ENCODE assay signal across 8 cellular contexts in genomic region chr20:5835234-5835845, GRCh38.
DNase-seq lines count a peak whose midpoint lies in the region; ATAC-seq and TF ChIP-seq lines count a peak whose summit lies in the region.

No MANE protein-coding gene starts in this region.

- peaks cover 13% of the 10 kb centered on the region for H3K36me3 Mint-ChIP-seq in effector memory CD8-positive, alpha-beta T cell (ENCODE audit: insufficient read depth)

- H3K27ac Mint-ChIP-seq in effector memory CD8-positive, alpha-beta T cell: peak overlapping the region; percentile 89 to 93

- 73 to 80% (median 73%) methylated on average over 3 of the region's 3 CpGs for WGBS in psoas muscle, 3 donors

- no peak overlapping the region for H3K27ac ChIP-seq in psoas muscle

- no peak for TF ChIP-seq CTCF in psoas muscle (IDR thresholded peaks at IDR 0.05)

- no peaks in the 10 kb centered on the region for H3K27me3 ChIP-seq in psoas muscle (ENCODE audit: insufficient read depth in 3 of 3, low read length in 2 of 3)

- no peaks in the 10 kb centered on the region for H3K4me1 ChIP-seq in psoas muscle

- peaks cover 21 to 29% of the 10 kb centered on the region in 2 donors for H3K4me1 Mint-ChIP-seq in effector memory CD8-positive, alpha-beta T cell (ENCODE audit: low read depth in 2 of 2)

- peak overlapping the region; percentile 28 to 48 for H3K4me3 Mint-ChIP-seq in effector memory CD8-positive, alpha-beta T cell

- H3K36me3 ChIP-seq in psoas muscle (ENCODE audit: insufficient read depth in 1 of 2, low read depth in 1 of 2): no peaks in the 10 kb centered on the region

- peak; percentile 78 for DNase-seq in HCEC 1CT
- peak; percentile 34 for DNase-seq in RKO (ENCODE audit: low spot score)
- peak in 1 of 3 experiments; percentile 7 for DNase-seq in effector memory CD8-positive, alpha-beta T cell
- DNase-seq in psoas muscle: peak in 1 of 2 donors; percentile 55
- no peak for DNase-seq in NCI-H526 treated with DMSO at 0.1 percent for 48 hours (lab: John Stamatoyannopoulos, UW)
- no peak for DNase-seq in mesenteric fat pad (ENCODE audit: low spot score)
- no peak for DNase-seq in dedifferentiated amniotic fluid mesenchymal stem cell (ENCODE audit: extremely low spot score)

- peak; percentile 47 for ATAC-seq in effector memory CD8-positive, alpha-beta T cell (replicated peaks)
- peak; percentile 56 to 77 (median 63) for ATAC-seq in psoas muscle
- ATAC-seq in HG03521 (IDR thresholded peaks at IDR 0.05; ENCODE audit: unreplicated experiment): no peak

- intact Hi-C loops in psoas muscle (cut with DNase I): no loop called here

- no peak overlapping the region for H3K4me3 ChIP-seq in psoas muscle

- H3K27me3 Mint-ChIP-seq in effector memory CD8-positive, alpha-beta T cell: no peaks in the 10 kb centered on the region

- H3K9me3 ChIP-seq in psoas muscle: no peaks in the 10 kb centered on the region

- H3K9me3 Mint-ChIP-seq in effector memory CD8-positive, alpha-beta T cell: no peaks in the 10 kb centered on the region

Comparison
In these comparisons a context has a peak if more than half of its experiments do, and no peak if none do; other contexts are left out.
1. DNase-seq: peak in HCEC 1CT (single experiment) and RKO (single experiment); none in NCI-H526 treated with DMSO at 0.1 percent for 48 hours (single experiment), mesenteric fat pad (single experiment) and dedifferentiated amniotic fluid mesenchymal stem cell (single experiment).